Comparison of ENCODE assay signal across 1 cellular context in genomic region chr22:19898831-19899567, GRCh38.
A peak's percentile ranks its signal among the peaks of the same experiment; 100 is the strongest.
TF ChIP-seq lines count a peak whose summit lies in the region.

No MANE protein-coding gene starts in this region.

TF ChIP-seq in HepG2, 621 proteins besides CTCF, POLR2A, EP300 and RAD21 (continued from another document and continues in another):
- TF ChIP-seq DRAP1 (CRISPR knock-in tag; IDR thresholded peaks at IDR 0.05) (0 out of 2 replicates have a peak, but pooled peaks have one; percentile 29), ZFP90 (CRISPR knock-in tag; IDR thresholded peaks at IDR 0.05; ENCODE audit: borderline replicate concordance) (0 out of 2 replicates have a peak, but pooled peaks have one; percentile 8), REPIN1 (CRISPR knock-in tag; IDR thresholded peaks at IDR 0.05; ENCODE audit: borderline replicate concordance, low read depth) (peak; percentile 72), SOX5 (CRISPR knock-in tag; IDR thresholded peaks at IDR 0.05; ENCODE audit: borderline replicate concordance) (peak; percentile 56), HNF1B (CRISPR knock-in tag; IDR thresholded peaks at IDR 0.05) (peak; percentile 56; the same call in 1 of the 2 replicates), JUN (CRISPR knock-in tag; IDR thresholded peaks at IDR 0.05) (0 out of 2 replicates have a peak, but pooled peaks have one; percentile 17), ZNF331 (CRISPR knock-in tag; IDR thresholded peaks at IDR 0.05) (no peak), ZNF33A (CRISPR knock-in tag; IDR thresholded peaks at IDR 0.05; ENCODE audit: borderline replicate concordance) (0 out of 2 replicates have a peak, but pooled peaks have one; percentile 41), RXRB (CRISPR knock-in tag; IDR thresholded peaks at IDR 0.05; ENCODE audit: borderline replicate concordance) (peak; percentile 58; the same call in 1 of the 2 replicates), PHF5A (CRISPR knock-in tag; IDR thresholded peaks at IDR 0.05; ENCODE audit: low read depth, unreplicated experiment) (no peak), CBX2 (IDR thresholded peaks at IDR 0.05; ENCODE audit: low read depth, low read length) (no peak), CBX2 (CRISPR knock-in tag; IDR thresholded peaks at IDR 0.05; ENCODE audit: low read depth) (peak; percentile 24; the same call in 1 of the 2 replicates), ZNF891 (CRISPR knock-in tag; IDR thresholded peaks at IDR 0.05) (0 out of 2 replicates have a peak, but pooled peaks have one; percentile 70), TBX2 (CRISPR knock-in tag; IDR thresholded peaks at IDR 0.05; ENCODE audit: borderline replicate concordance) (no peak; the same call in 1 of the 2 replicates), ZMYM2 (CRISPR knock-in tag; IDR thresholded peaks at IDR 0.05) (0 out of 2 replicates have a peak, but pooled peaks have one; percentile 79), TOE1 (CRISPR knock-in tag; IDR thresholded peaks at IDR 0.05) (no peak), THAP9 (CRISPR knock-in tag; IDR thresholded peaks at IDR 0.05; ENCODE audit: borderline replicate concordance) (0 out of 2 replicates have a peak, but pooled peaks have one; percentile 9), ELF3 (CRISPR knock-in tag; IDR thresholded peaks at IDR 0.05) (peak; percentile 55; the same call in 1 of the 2 replicates), NR2F6 (IDR thresholded peaks at IDR 0.05) (peak; percentile 48; the same call in 1 of the 2 replicates), NR2F6 (CRISPR knock-in tag; IDR thresholded peaks at IDR 0.05) (peak; percentile 53; the same call in 1 of the 2 replicates), HES4 (CRISPR knock-in tag; IDR thresholded peaks at IDR 0.05; ENCODE audit: borderline replicate concordance) (peak; percentile 50; the same call in 1 of the 2 replicates), MXD4 (CRISPR knock-in tag; IDR thresholded peaks at IDR 0.05) (0 out of 2 replicates have a peak, but pooled peaks have one; percentile 33), MXI1 (IDR thresholded peaks at IDR 0.05; ENCODE audit: borderline replicate concordance, low read depth, low read length) (peak; percentile 88; the same call in 1 of the 3 replicates), ZMYM3 (CRISPR knock-in tag; IDR thresholded peaks at IDR 0.05) (no peak; the same call in 1 of the 2 replicates), NR2F2 (IDR thresholded peaks at IDR 0.05; ENCODE audit: borderline replicate concordance, low read depth) (peak; percentile 12; the same call in 1 of the 2 replicates), ZNF225 (CRISPR knock-in tag; IDR thresholded peaks at IDR 0.05) (0 out of 2 replicates have a peak, but pooled peaks have one; percentile 8), ZFX (CRISPR knock-in tag; IDR thresholded peaks at IDR 0.05; ENCODE audit: low read depth) (peak; percentile 78), PPARG (CRISPR knock-in tag; conservative IDR thresholded peaks at IDR 0.05) (0 out of 2 replicates have a peak, but pooled peaks have one; percentile 31), ZNF780A (CRISPR knock-in tag; IDR thresholded peaks at IDR 0.05) (no peak), ZNF337 (CRISPR knock-in tag; IDR thresholded peaks at IDR 0.05; ENCODE audit: borderline replicate concordance, low read depth) (no peak), RXRA (CRISPR knock-in tag; IDR thresholded peaks at IDR 0.05) (peak; percentile 57), NFKB2 (CRISPR knock-in tag; IDR thresholded peaks at IDR 0.05; ENCODE audit: borderline replicate concordance) (0 out of 2 replicates have a peak, but pooled peaks have one; percentile 34), ZNF724P (CRISPR knock-in tag; IDR thresholded peaks at IDR 0.05; ENCODE audit: borderline replicate concordance) (0 out of 2 replicates have a peak, but pooled peaks have one; percentile 36), ZNF605 (CRISPR knock-in tag; IDR thresholded peaks at IDR 0.05) (0 out of 2 replicates have a peak, but pooled peaks have one; percentile 59), SP1 (IDR thresholded peaks at IDR 0.05) (no peak), SP1 (CRISPR knock-in tag; IDR thresholded peaks at IDR 0.05) (no peak), ZNF430 (CRISPR knock-in tag; IDR thresholded peaks at IDR 0.05) (0 out of 2 replicates have a peak, but pooled peaks have one; percentile 37), ZNF629 (CRISPR knock-in tag; conservative IDR thresholded peaks at IDR 0.05) (0 out of 2 replicates have a peak, but pooled peaks have one; percentile 5)
- TF ChIP-seq, protein P1, sequence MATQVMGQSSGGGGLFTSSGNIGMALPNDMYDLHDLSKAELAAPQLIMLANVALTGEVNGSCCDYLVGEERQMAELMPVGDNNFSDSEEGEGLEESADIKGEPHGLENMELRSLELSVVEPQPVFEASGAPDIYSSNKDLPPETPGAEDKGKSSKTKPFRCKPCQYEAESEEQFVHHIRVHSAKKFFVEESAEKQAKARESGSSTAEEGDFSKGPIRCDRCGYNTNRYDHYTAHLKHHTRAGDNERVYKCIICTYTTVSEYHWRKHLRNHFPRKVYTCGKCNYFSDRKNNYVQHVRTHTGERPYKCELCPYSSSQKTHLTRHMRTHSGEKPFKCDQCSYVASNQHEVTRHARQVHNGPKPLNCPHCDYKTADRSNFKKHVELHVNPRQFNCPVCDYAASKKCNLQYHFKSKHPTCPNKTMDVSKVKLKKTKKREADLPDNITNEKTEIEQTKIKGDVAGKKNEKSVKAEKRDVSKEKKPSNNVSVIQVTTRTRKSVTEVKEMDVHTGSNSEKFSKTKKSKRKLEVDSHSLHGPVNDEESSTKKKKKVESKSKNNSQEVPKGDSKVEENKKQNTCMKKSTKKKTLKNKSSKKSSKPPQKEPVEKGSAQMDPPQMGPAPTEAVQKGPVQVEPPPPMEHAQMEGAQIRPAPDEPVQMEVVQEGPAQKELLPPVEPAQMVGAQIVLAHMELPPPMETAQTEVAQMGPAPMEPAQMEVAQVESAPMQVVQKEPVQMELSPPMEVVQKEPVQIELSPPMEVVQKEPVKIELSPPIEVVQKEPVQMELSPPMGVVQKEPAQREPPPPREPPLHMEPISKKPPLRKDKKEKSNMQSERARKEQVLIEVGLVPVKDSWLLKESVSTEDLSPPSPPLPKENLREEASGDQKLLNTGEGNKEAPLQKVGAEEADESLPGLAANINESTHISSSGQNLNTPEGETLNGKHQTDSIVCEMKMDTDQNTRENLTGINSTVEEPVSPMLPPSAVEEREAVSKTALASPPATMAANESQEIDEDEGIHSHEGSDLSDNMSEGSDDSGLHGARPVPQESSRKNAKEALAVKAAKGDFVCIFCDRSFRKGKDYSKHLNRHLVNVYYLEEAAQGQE (IDR thresholded peaks at IDR 0.05; ENCODE audit: borderline replicate concordance in 1 of 2, low read depth in 1 of 2, low read length in 2 of 2) = no peak
- TF ChIP-seq, protein P2, sequence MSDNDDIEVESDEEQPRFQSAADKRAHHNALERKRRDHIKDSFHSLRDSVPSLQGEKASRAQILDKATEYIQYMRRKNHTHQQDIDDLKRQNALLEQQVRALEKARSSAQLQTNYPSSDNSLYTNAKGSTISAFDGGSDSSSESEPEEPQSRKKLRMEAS (IDR thresholded peaks at IDR 0.05) = peak; percentile 84
- TF ChIP-seq, protein P3, sequence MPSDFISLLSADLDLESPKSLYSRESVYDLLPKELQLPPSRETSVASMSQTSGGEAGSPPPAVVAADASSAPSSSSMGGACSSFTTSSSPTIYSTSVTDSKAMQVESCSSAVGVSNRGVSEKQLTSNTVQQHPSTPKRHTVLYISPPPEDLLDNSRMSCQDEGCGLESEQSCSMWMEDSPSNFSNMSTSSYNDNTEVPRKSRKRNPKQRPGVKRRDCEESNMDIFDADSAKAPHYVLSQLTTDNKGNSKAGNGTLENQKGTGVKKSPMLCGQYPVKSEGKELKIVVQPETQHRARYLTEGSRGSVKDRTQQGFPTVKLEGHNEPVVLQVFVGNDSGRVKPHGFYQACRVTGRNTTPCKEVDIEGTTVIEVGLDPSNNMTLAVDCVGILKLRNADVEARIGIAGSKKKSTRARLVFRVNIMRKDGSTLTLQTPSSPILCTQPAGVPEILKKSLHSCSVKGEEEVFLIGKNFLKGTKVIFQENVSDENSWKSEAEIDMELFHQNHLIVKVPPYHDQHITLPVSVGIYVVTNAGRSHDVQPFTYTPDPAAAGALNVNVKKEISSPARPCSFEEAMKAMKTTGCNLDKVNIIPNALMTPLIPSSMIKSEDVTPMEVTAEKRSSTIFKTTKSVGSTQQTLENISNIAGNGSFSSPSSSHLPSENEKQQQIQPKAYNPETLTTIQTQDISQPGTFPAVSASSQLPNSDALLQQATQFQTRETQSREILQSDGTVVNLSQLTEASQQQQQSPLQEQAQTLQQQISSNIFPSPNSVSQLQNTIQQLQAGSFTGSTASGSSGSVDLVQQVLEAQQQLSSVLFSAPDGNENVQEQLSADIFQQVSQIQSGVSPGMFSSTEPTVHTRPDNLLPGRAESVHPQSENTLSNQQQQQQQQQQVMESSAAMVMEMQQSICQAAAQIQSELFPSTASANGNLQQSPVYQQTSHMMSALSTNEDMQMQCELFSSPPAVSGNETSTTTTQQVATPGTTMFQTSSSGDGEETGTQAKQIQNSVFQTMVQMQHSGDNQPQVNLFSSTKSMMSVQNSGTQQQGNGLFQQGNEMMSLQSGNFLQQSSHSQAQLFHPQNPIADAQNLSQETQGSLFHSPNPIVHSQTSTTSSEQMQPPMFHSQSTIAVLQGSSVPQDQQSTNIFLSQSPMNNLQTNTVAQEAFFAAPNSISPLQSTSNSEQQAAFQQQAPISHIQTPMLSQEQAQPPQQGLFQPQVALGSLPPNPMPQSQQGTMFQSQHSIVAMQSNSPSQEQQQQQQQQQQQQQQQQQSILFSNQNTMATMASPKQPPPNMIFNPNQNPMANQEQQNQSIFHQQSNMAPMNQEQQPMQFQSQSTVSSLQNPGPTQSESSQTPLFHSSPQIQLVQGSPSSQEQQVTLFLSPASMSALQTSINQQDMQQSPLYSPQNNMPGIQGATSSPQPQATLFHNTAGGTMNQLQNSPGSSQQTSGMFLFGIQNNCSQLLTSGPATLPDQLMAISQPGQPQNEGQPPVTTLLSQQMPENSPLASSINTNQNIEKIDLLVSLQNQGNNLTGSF (CRISPR knock-in tag; IDR thresholded peaks at IDR 0.05) = no peak
- TF ChIP-seq, protein P4, sequence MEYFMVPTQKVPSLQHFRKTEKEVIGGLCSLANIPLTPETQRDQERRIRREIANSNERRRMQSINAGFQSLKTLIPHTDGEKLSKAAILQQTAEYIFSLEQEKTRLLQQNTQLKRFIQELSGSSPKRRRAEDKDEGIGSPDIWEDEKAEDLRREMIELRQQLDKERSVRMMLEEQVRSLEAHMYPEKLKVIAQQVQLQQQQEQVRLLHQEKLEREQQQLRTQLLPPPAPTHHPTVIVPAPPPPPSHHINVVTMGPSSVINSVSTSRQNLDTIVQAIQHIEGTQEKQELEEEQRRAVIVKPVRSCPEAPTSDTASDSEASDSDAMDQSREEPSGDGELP (IDR thresholded peaks at IDR 0.05; ENCODE audit: borderline replicate concordance, low read depth) = peak; percentile 30; the same call in 1 of the 2 replicates
- TF ChIP-seq, protein P5, sequence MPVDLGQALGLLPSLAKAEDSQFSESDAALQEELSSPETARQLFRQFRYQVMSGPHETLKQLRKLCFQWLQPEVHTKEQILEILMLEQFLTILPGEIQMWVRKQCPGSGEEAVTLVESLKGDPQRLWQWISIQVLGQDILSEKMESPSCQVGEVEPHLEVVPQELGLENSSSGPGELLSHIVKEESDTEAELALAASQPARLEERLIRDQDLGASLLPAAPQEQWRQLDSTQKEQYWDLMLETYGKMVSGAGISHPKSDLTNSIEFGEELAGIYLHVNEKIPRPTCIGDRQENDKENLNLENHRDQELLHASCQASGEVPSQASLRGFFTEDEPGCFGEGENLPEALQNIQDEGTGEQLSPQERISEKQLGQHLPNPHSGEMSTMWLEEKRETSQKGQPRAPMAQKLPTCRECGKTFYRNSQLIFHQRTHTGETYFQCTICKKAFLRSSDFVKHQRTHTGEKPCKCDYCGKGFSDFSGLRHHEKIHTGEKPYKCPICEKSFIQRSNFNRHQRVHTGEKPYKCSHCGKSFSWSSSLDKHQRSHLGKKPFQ (CRISPR knock-in tag; IDR thresholded peaks at IDR 0.05; ENCODE audit: insufficient replicate concordance) = peak; percentile 38
- TF ChIP-seq, protein P6, sequence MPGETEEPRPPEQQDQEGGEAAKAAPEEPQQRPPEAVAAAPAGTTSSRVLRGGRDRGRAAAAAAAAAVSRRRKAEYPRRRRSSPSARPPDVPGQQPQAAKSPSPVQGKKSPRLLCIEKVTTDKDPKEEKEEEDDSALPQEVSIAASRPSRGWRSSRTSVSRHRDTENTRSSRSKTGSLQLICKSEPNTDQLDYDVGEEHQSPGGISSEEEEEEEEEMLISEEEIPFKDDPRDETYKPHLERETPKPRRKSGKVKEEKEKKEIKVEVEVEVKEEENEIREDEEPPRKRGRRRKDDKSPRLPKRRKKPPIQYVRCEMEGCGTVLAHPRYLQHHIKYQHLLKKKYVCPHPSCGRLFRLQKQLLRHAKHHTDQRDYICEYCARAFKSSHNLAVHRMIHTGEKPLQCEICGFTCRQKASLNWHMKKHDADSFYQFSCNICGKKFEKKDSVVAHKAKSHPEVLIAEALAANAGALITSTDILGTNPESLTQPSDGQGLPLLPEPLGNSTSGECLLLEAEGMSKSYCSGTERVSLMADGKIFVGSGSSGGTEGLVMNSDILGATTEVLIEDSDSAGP (CRISPR knock-in tag; IDR thresholded peaks at IDR 0.05; ENCODE audit: borderline replicate concordance) = peak; percentile 26; the same call in 1 of the 2 replicates
